In genomic region chr3:149313542-149313941, GRCh38 we compare ENCODE assay signal across 34 cellular contexts. TPM values are rescaled to one million over a fixed set of nuclear protein-coding genes. Genes with fewer than 3 reads are reported as not detected.
"Had no signal": no experiment of that assay in that cellular context is flagged by ENCODE, and none has a peak within 500 bp of the region (broad histone marks: within the 10 kb centered on the region; RNA-seq: fewer than 3 reads in every experiment).

No MANE protein-coding gene starts in this region.

- H3K4me1 Mint-ChIP-seq: activated B cell treated with CpG ODN at 0.5 μM for 24 hours; activated naive CD8-positive, alpha-beta T cell treated with anti-CD3 and anti-CD28 coated beads, Interleukin-2, amount 10 ng/mL, durations not matched to agents 7 days and 5 days; brain; T-cell had no signal

- H3K4me1 ChIP-seq: breast epithelium had no signal

- H3K36me3 ChIP-seq: ascending aorta, breast epithelium, cardiac muscle cell, esophagus muscularis mucosa, gastrocnemius medialis, WERI-Rb-1 had no signal

- H3K36me3 Mint-ChIP-seq: activated naive CD8-positive, alpha-beta T cell treated with anti-CD3 and anti-CD28 coated beads, Interleukin-2, amount 10 ng/mL, durations not matched to agents 7 days and 5 days; brain; T-cell had no signal

- H3K4me3 ChIP-seq: ascending aorta, breast epithelium, cardiac muscle cell, coronary artery, esophagus muscularis mucosa, gastrocnemius medialis had no signal

- H3K27me3 ChIP-seq: ascending aorta, breast epithelium, cardiac muscle cell, esophagus muscularis mucosa, foreskin keratinocyte, gastrocnemius medialis had no signal

- H3K4me3 Mint-ChIP-seq: activated B cell treated with CpG ODN at 0.5 μM for 24 hours; activated CD8-positive, alpha-beta T cell treated with anti-CD3 and anti-CD28 coated beads for 36 hours; activated naive CD4-positive, alpha-beta T cell treated with anti-CD3 and anti-CD28 coated beads for 36 hours; activated naive CD8-positive, alpha-beta T cell treated with anti-CD3 and anti-CD28 coated beads, Interleukin-2, amount 10 ng/mL, durations not matched to agents 7 days and 5 days; activated T-helper 1 cell treated with anti-CD3 and anti-CD28 coated beads, Interleukin-12 subunit alpha, Interleukin-12 subunit beta, Interleukin-2, Interleukin-4 antibody, amounts not matched to agents 30 ng/mL and 10 ng/mL and 1 ng/mL, durations not matched to agents 14 hours and 24 hours and 36 hours; brain; dendritic cell treated with granulocyte-macrophage colony-stimulating factor and Interleukin-4, amounts not matched to agents 40 ng/mL and 50 ng/mL, for 4 days; effector memory CD8-positive, alpha-beta T cell; T-cell; T-helper 1 cell treated with Interleukin-12 subunit alpha and Interleukin-12 subunit beta and Interleukin-4 antibody, amounts not matched to agents 30 μg/mL and 1 μg/mL, for 36 hours; T-helper 2 cell treated with Interferon-gamma antibody and Interleukin-4, amounts not matched to agents 5 μg/mL and 100 μg/mL, for 36 hours had no signal

- H3K27ac ChIP-seq: ascending aorta, breast epithelium, cardiac muscle cell, coronary artery, esophagus muscularis mucosa, foreskin keratinocyte, gastrocnemius medialis, WERI-Rb-1 had no signal

- DNase-seq: activated B cell treated with CpG ODN at 0.5 μM for 24 hours; activated CD4-positive, alpha-beta T cell treated with anti-CD3 and anti-CD28 coated beads for 48 hours; activated CD4-positive, alpha-beta T cell treated with anti-CD3 and anti-CD28 coated beads, Interleukin-2, amount 50 U/mL, for 1 hour; activated CD4-positive, alpha-beta T cell treated with anti-CD3 and anti-CD28 coated beads, Interleukin-2, amount 50 U/mL, for 48 hours; activated CD8-positive, alpha-beta memory T cell treated with anti-CD3 and anti-CD28 coated beads for 24 hours; activated CD8-positive, alpha-beta T cell treated with anti-CD3 and anti-CD28 coated beads for 36 hours; activated effector memory CD4-positive, alpha-beta T cell treated with anti-CD3 and anti-CD28 coated beads, Interleukin-2, amount 50 U/mL, for 16 hours; activated naive CD4-positive, alpha-beta T cell treated with anti-CD3 and anti-CD28 coated beads for 36 hours; activated naive CD8-positive, alpha-beta T cell treated with anti-CD3 and anti-CD28 coated beads, Interleukin-2, amount 10 ng/mL, durations not matched to agents 7 days and 5 days; activated T-cell treated with anti-CD3 and anti-CD28 coated beads, Interleukin-2, amount 50 U/mL, for 48 hours; central memory CD4-positive, alpha-beta T cell; cerebellar nuclear complex; effector CD4-positive, alpha-beta T cell; effector memory CD8-positive, alpha-beta T cell; erythroblast; foreskin keratinocyte; gastrocnemius medialis; glutamatergic neuron; SW 1271; T-cell; T1000; WERI-Rb-1 had no signal

- H3K9me3 Mint-ChIP-seq: activated B cell treated with CpG ODN at 0.5 μM for 24 hours; activated CD8-positive, alpha-beta T cell treated with anti-CD3 and anti-CD28 coated beads for 36 hours; activated naive CD4-positive, alpha-beta T cell treated with anti-CD3 and anti-CD28 coated beads for 36 hours; activated naive CD4-positive, alpha-beta T cell treated with anti-CD3 and anti-CD28 coated beads, Interleukin-2, amount 50 U/mL, for 72 hours; activated T-helper 1 cell treated with anti-CD3 and anti-CD28 coated beads, Interleukin-12 subunit alpha, Interleukin-12 subunit beta, Interleukin-2, Interleukin-4 antibody, amounts not matched to agents 30 ng/mL and 10 ng/mL and 1 ng/mL, durations not matched to agents 14 hours and 24 hours and 36 hours; activated T-helper 2 cell treated with anti-CD3 and anti-CD28 coated beads, Interferon-gamma antibody, Interleukin-2, Interleukin-4, amounts not matched to agents 10 μg/mL and 5 μg/mL and 100 μg/mL, durations not matched to agents 14 hours and 24 hours and 36 hours; dendritic cell treated with granulocyte-macrophage colony-stimulating factor and Interleukin-4, amounts not matched to agents 40 ng/mL and 50 ng/mL, for 4 days; effector memory CD8-positive, alpha-beta T cell; T-helper 1 cell treated with Interleukin-12 subunit alpha and Interleukin-12 subunit beta and Interleukin-4 antibody, amounts not matched to agents 30 μg/mL and 1 μg/mL, for 36 hours; T-helper 2 cell treated with Interferon-gamma antibody and Interleukin-4, amounts not matched to agents 5 μg/mL and 100 μg/mL, for 36 hours had no signal

- H3K27ac Mint-ChIP-seq: activated B cell treated with CpG ODN at 0.5 μM for 24 hours; activated CD8-positive, alpha-beta T cell treated with anti-CD3 and anti-CD28 coated beads for 36 hours; activated naive CD4-positive, alpha-beta T cell treated with anti-CD3 and anti-CD28 coated beads for 36 hours; activated naive CD4-positive, alpha-beta T cell treated with anti-CD3 and anti-CD28 coated beads, Interleukin-2, amount 50 U/mL, for 72 hours; activated naive CD8-positive, alpha-beta T cell treated with anti-CD3 and anti-CD28 coated beads, Interleukin-2, amount 10 ng/mL, durations not matched to agents 7 days and 5 days; activated T-helper 1 cell treated with anti-CD3 and anti-CD28 coated beads, Interleukin-12 subunit alpha, Interleukin-12 subunit beta, Interleukin-2, Interleukin-4 antibody, amounts not matched to agents 30 ng/mL and 10 ng/mL and 1 ng/mL, durations not matched to agents 14 hours and 24 hours and 36 hours; activated T-helper 2 cell treated with anti-CD3 and anti-CD28 coated beads, Interferon-gamma antibody, Interleukin-2, Interleukin-4, amounts not matched to agents 10 μg/mL and 5 μg/mL and 100 μg/mL, durations not matched to agents 14 hours and 24 hours and 36 hours; dendritic cell treated with granulocyte-macrophage colony-stimulating factor and Interleukin-4, amounts not matched to agents 40 ng/mL and 50 ng/mL, for 4 days; effector memory CD8-positive, alpha-beta T cell; T-cell; T-helper 1 cell treated with Interleukin-12 subunit alpha and Interleukin-12 subunit beta and Interleukin-4 antibody, amounts not matched to agents 30 μg/mL and 1 μg/mL, for 36 hours; T-helper 2 cell treated with Interferon-gamma antibody and Interleukin-4, amounts not matched to agents 5 μg/mL and 100 μg/mL, for 36 hours had no signal

- H3K27me3 Mint-ChIP-seq: brain; dendritic cell treated with granulocyte-macrophage colony-stimulating factor and Interleukin-4, amounts not matched to agents 40 ng/mL and 50 ng/mL, for 4 days had no signal

- H3K9me3 ChIP-seq: ascending aorta, breast epithelium, esophagus muscularis mucosa, gastrocnemius medialis had no signal

RNA-seq across cellular contexts. Expression of gene TM4SF18, which starts 19.9 kb away (rescaled TPM):
- total RNA-seq: activated B cell treated with CpG ODN at 0.5 μM for 24 hours; activated CD8-positive, alpha-beta T cell treated with anti-CD3 and anti-CD28 coated beads for 36 hours; activated naive CD4-positive, alpha-beta T cell treated with anti-CD3 and anti-CD28 coated beads for 36 hours; activated naive CD4-positive, alpha-beta T cell treated with anti-CD3 and anti-CD28 coated beads, Interleukin-2, amount 50 U/mL, for 72 hours; activated naive CD8-positive, alpha-beta T cell treated with anti-CD3 and anti-CD28 coated beads, Interleukin-2, amount 10 ng/mL, durations not matched to agents 7 days and 5 days; activated T-helper 1 cell treated with anti-CD3 and anti-CD28 coated beads, Interleukin-12 subunit alpha, Interleukin-12 subunit beta, Interleukin-2, Interleukin-4 antibody, amounts not matched to agents 30 ng/mL and 10 ng/mL and 1 ng/mL, durations not matched to agents 14 hours and 24 hours and 36 hours; activated T-helper 2 cell treated with anti-CD3 and anti-CD28 coated beads, Interferon-gamma antibody, Interleukin-2, Interleukin-4, amounts not matched to agents 10 μg/mL and 5 μg/mL and 100 μg/mL, durations not matched to agents 14 hours and 24 hours and 36 hours; foreskin keratinocyte; T-cell had no signal
- polyA plus RNA-seq: cardiac muscle cell, foreskin keratinocyte had no signal
